Comparison of ENCODE assay signal across 22 cellular contexts in the genomic region with DNA sequence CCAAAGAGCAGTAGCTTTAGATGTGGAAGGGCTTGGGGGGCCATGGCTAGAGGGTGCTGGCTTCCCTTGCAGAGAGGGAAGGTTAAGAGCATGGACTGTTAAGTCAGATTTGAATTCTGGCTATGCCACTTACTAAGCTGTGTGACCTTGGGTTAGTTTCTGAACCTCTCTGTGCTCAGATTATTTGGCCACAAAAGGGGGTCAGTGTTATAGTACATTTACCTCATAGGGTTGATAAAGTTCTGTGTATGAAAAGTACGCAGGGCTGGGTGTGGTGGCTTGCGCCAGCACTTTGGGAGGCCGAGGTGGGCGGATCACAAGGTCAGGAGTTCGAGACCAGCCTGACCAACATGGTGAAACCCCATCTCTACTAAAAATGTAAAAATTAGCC. TPM values are rescaled to one million over a fixed set of nuclear protein-coding genes. Genes with fewer than 3 reads are reported as not detected.
DNase-seq lines count a peak whose midpoint lies in the region; ATAC-seq, FAIRE-seq and TF ChIP-seq lines count a peak whose summit lies in the region.
"Had no signal": no experiment of that assay in that cellular context is flagged by ENCODE, and none has a peak within 500 bp of the region (broad histone marks: within the 10 kb centered on the region; RNA-seq: fewer than 3 reads in every experiment).

No MANE protein-coding gene starts in this region.

- H3K4me1 Mint-ChIP-seq in glutamatergic neuron (ENCODE audit: low read depth, unreplicated experiment), result peaks cover 11% of the 10 kb centered on the region

- peaks cover 38% of the 10 kb centered on the region for H4K20me1 ChIP-seq in Loucy (ENCODE audit: insufficient read depth, low read length, poor library complexity, severe bottlenecking)

- no peak overlapping the region for H3K4me2 ChIP-seq in A549
- H3K4me2 ChIP-seq in Loucy (ENCODE audit: low read depth, low read length, poor library complexity, severe bottlenecking), result peak overlapping the region; percentile 59
- H3K4me2 ChIP-seq: PC-9 had no signal

- no peak overlapping the region for H3K27ac Mint-ChIP-seq in glutamatergic neuron (ENCODE audit: unreplicated experiment)
- H3K27ac Mint-ChIP-seq: CD4-positive, alpha-beta memory T cell had no signal

- intact Hi-C loops in cardiac septum (cut with DNase I), result no loop called here

- no peak overlapping the region for H3K27ac ChIP-seq in A549
- H3K27ac ChIP-seq: PC-9 had no signal

- no peak overlapping the region for H3K4me3 ChIP-seq in A549
- H3K4me3 ChIP-seq in Loucy (ENCODE audit: low read length, poor library complexity, severe bottlenecking), result peak overlapping the region; percentile 17
- H3K4me3 ChIP-seq: PC-9 had no signal

- H3K9me3 ChIP-seq in A549 (no peaks in the 10 kb centered on the region), Loucy (ENCODE audit: insufficient read depth, low read depth, low read length) (no peaks in the 10 kb centered on the region)
- H3K9me3 ChIP-seq: BE2C had no signal

- no peaks in the 10 kb centered on the region for H3K36me3 Mint-ChIP-seq in glutamatergic neuron (ENCODE audit: unreplicated experiment)

- no peak for TF ChIP-seq RAD21 in A549 (conservative IDR thresholded peaks at IDR 0.05 in 1 of 2, IDR thresholded peaks at IDR 0.05 in 1 of 2)

- H3K79me2 ChIP-seq in Loucy (ENCODE audit: insufficient read depth, low read length), result peaks cover 63% of the 10 kb centered on the region

- DNase-seq in A549 (ENCODE audit: low read depth in 1 of 2, low spot score in 1 of 2), result no peak
- DNase-seq in glutamatergic neuron, result no peak
- DNase-seq in cardiac septum (ENCODE audit: low spot score), result no peak
- no peak for DNase-seq in NCI-H524 treated with DMSO at 0.1 percent for 48 hours (lab: John Stamatoyannopoulos, UW)
- DNase-seq: BE2C; Calu3; CD4-positive, alpha-beta memory T cell; DMS53; EL; GOT3; NCI-H1417 treated with DMSO at 0.1 percent for 48 hours; NCI-H1930; NCI-H226; NCI-H526; PC-9; SIG-M5 had no signal

- H2AFZ ChIP-seq in Loucy (ENCODE audit: low read length), result no peak overlapping the region
- H2AFZ ChIP-seq: PC-9 had no signal

- ATAC-seq in A549, result no peak
- no peak for ATAC-seq in HG03520 (IDR thresholded peaks at IDR 0.05; ENCODE audit: unreplicated experiment)
- ATAC-seq: SK-N-SH treated with all-trans-retinoic acid at 6 μM for 48 hours had no signal

- no peak for TF ChIP-seq CTCF in A549 (IDR thresholded peaks at IDR 0.05)
- no peak for TF ChIP-seq CTCF in Loucy (conservative IDR thresholded peaks at IDR 0.05; ENCODE audit: low read length)
- no peak for TF ChIP-seq CTCF in glutamatergic neuron (IDR thresholded peaks at IDR 0.05; ENCODE audit: partially characterized antibody, unreplicated experiment)

- no peak for TF ChIP-seq POLR2A in A549 (IDR thresholded peaks at IDR 0.05; ENCODE audit: low read length)

- peaks cover 3% of the 10 kb centered on the region for H3K27me3 Mint-ChIP-seq in glutamatergic neuron (ENCODE audit: unreplicated experiment)
- H3K27me3 Mint-ChIP-seq: CD4-positive, alpha-beta memory T cell had no signal

- H3K27me3 ChIP-seq in Loucy (ENCODE audit: insufficient read depth, low read length, poor library complexity, severe bottlenecking), result no peaks in the 10 kb centered on the region
- H3K27me3 ChIP-seq: BE2C had no signal

- H3K4me3 Mint-ChIP-seq in glutamatergic neuron (ENCODE audit: unreplicated experiment), result peak overlapping the region; percentile 34
- H3K4me3 Mint-ChIP-seq: CD4-positive, alpha-beta memory T cell had no signal

- no peak for FAIRE-seq in A549 (lab: Jason Lieb, UNC)
- FAIRE-seq: GM12891 had no signal

- H3K9me3 Mint-ChIP-seq in glutamatergic neuron (ENCODE audit: unreplicated experiment), result peaks cover 5% of the 10 kb centered on the region
- H3K9me3 Mint-ChIP-seq: CD4-positive, alpha-beta memory T cell had no signal

- H3F3A ChIP-seq in Loucy (ENCODE audit: low read depth), result no peaks in the 10 kb centered on the region

- H3K4me1 ChIP-seq in A549, result peaks cover 7% of the 10 kb centered on the region
- H3K4me1 ChIP-seq in Loucy (ENCODE audit: insufficient read depth, low read length, poor library complexity, severe bottlenecking), result peaks cover 10% of the 10 kb centered on the region

- peak overlapping the region; percentile 20 for H3K9ac ChIP-seq in Loucy (ENCODE audit: low read depth, low read length, poor library complexity, severe bottlenecking)

- H3K36me3 ChIP-seq in Loucy (ENCODE audit: insufficient read depth, low read length), result peaks cover 39% of the 10 kb centered on the region; the same call in 1 of the 2 replicates

- CTCF ChIA-PET in A549 (lab: Yijun Ruan, JAX), result interaction anchor here (1.6 to 13.7 kb wide), 5 partner anchors 9 to 285 kb away, joined by 4 to 254 read pairs (median 59); no protein-coding TSS in a partner anchor

- WGBS in A549 (ENCODE audit: missing lambda C conversion rate), result 98% methylated on average over 4 of the region's 5 CpGs

- no peak for TF ChIP-seq EP300 in A549 (IDR thresholded peaks at IDR 0.05)

- POLR2A ChIA-PET in A549 (lab: Yijun Ruan, JAX), result no interaction called here

- H3K9me2 ChIP-seq in Loucy (replicated peaks; ENCODE audit: low read depth, low read length), result no peaks in the 10 kb centered on the region

TF ChIP-seq in A549, 52 proteins besides CTCF, POLR2A, EP300 and RAD21:
- peak; percentile 59 for TF ChIP-seq ZFP36 (IDR thresholded peaks at IDR 0.05; ENCODE audit: borderline replicate concordance, partially characterized antibody)
- TF ChIP-seq RFX5 (IDR thresholded peaks at IDR 0.05), result no peak
- peak; percentile 71; the same call in 1 of the 2 replicates for TF ChIP-seq KDM1A (IDR thresholded peaks at IDR 0.05; ENCODE audit: low read depth)
- TF ChIP-seq HDAC2 (IDR thresholded peaks at IDR 0.05), result peak; percentile 63; the same call in 1 of the 2 replicates
TF ChIP-seq in A549: peak in this region for 3.

RNA-seq across cellular contexts. Expression of gene VPS18, which starts 6.8 kb away (rescaled TPM):
- polyA plus RNA-seq in A549 (2011; rRNA removed) (9.0 and 10.7 TPM in 2 replicates), A549 (2017; fragmentation: RNase III; extraction: RNeasy Plus Mini Kit Qiagen cat#74134 plus additional on column Dnase treatment) (12.4 to 15.2 TPM (median 14.6 TPM) in 3 replicates)
- 9.1 and 10.9 TPM in 2 replicates for polyA plus RNA-seq in A549 (2012; cell fraction: cytosol; rRNA removed)
- polyA plus RNA-seq in A549 (2012; cell fraction: nucleus; rRNA removed), result 23.3 and 26.0 TPM in 2 replicates
- 26.2 and 33.6 TPM in 2 replicates for polyA minus RNA-seq in A549 (2011; rRNA and poly(A)+ RNA removed)
- total RNA-seq in glutamatergic neuron (ENCODE audit: unreplicated experiment) (33.5 TPM), cardiac septum (16.0 TPM)

RNA-seq across cellular contexts. Expression of gene RHOV, which starts 27.0 kb away (rescaled TPM):
- 13.0 and 13.9 TPM in 2 replicates for polyA plus RNA-seq in A549 (2011; rRNA removed)
- polyA plus RNA-seq in A549 (2012; cell fraction: cytosol; rRNA removed), result 6.4 and 7.3 TPM in 2 replicates
- 4.5 and 5.4 TPM in 2 replicates for polyA plus RNA-seq in A549 (2012; cell fraction: nucleus; rRNA removed)
- 4.9 to 7.6 TPM (median 6.9 TPM) in 3 replicates for polyA plus RNA-seq in A549 (2017; fragmentation: RNase III; extraction: RNeasy Plus Mini Kit Qiagen cat#74134 plus additional on column Dnase treatment)
- 8.2 and 10.0 TPM in 2 replicates for polyA minus RNA-seq in A549 (2011; rRNA and poly(A)+ RNA removed)
- total RNA-seq in glutamatergic neuron (ENCODE audit: unreplicated experiment), result 1.8 TPM
- total RNA-seq in cardiac septum, result 0.13 TPM
- total RNA-seq: CD4-positive, alpha-beta memory T cell had no signal
- polyA plus RNA-seq: CD4-positive, alpha-beta memory T cell had no signal

RNA-seq across cellular contexts. Expression of gene DLL4, which starts 28.1 kb away (rescaled TPM):
- polyA plus RNA-seq in A549 (2011; rRNA removed) (0.09 and 0.16 TPM in 2 replicates), A549 (2017; fragmentation: RNase III; extraction: RNeasy Plus Mini Kit Qiagen cat#74134 plus additional on column Dnase treatment) (0.09 to 0.28 TPM (median 0.13 TPM) in 3 replicates)
- 0.16 and 0.21 TPM in 2 replicates for polyA plus RNA-seq in A549 (2012; cell fraction: cytosol; rRNA removed)
- polyA plus RNA-seq in A549 (2012; cell fraction: nucleus; rRNA removed), result 0.54 and 0.61 TPM in 2 replicates
- 0.21 and 0.24 TPM in 2 replicates for polyA minus RNA-seq in A549 (2011; rRNA and poly(A)+ RNA removed)
- total RNA-seq in glutamatergic neuron (ENCODE audit: unreplicated experiment) (12.5 TPM), cardiac septum (11.5 TPM)
- total RNA-seq: A172; Calu3; CD4-positive, alpha-beta memory T cell; MCF 10A had no signal
- polyA plus RNA-seq: CD4-positive, alpha-beta memory T cell had no signal

RNA-seq across cellular contexts. Expression of gene CHAC1, which starts 52.2 kb away (rescaled TPM):
- polyA plus RNA-seq in A549 (2011; rRNA removed) (22.2 and 25.3 TPM in 2 replicates), A549 (2017; fragmentation: RNase III; extraction: RNeasy Plus Mini Kit Qiagen cat#74134 plus additional on column Dnase treatment) (3.8 to 4.9 TPM (median 4.5 TPM) in 3 replicates)
- polyA plus RNA-seq in A549 (2012; cell fraction: cytosol; rRNA removed), result 9.5 and 11.1 TPM in 2 replicates
- 6.3 and 13.2 TPM in 2 replicates for polyA plus RNA-seq in A549 (2012; cell fraction: nucleus; rRNA removed)
- 27.8 and 36.4 TPM in 2 replicates for polyA minus RNA-seq in A549 (2011; rRNA and poly(A)+ RNA removed)
- total RNA-seq in glutamatergic neuron (ENCODE audit: unreplicated experiment) (45.6 TPM), cardiac septum (1.6 TPM)

RNA-seq across cellular contexts. Expression of gene SPINT1, which starts 57.2 kb away (rescaled TPM):
- 0.79 and 0.99 TPM in 2 replicates for polyA plus RNA-seq in A549 (2011; rRNA removed)
- polyA plus RNA-seq in A549 (2012; cell fraction: cytosol; rRNA removed), result 0.31 and 0.38 TPM in 2 replicates
- polyA plus RNA-seq in A549 (2012; cell fraction: nucleus; rRNA removed), result 0.49 and 0.97 TPM in 2 replicates
- 0.28 to 0.80 TPM (median 0.54 TPM) in 3 replicates for polyA plus RNA-seq in A549 (2017; fragmentation: RNase III; extraction: RNeasy Plus Mini Kit Qiagen cat#74134 plus additional on column Dnase treatment)
- 1.2 and 2.4 TPM in 2 replicates for polyA minus RNA-seq in A549 (2011; rRNA and poly(A)+ RNA removed)
- total RNA-seq in glutamatergic neuron (ENCODE audit: unreplicated experiment), result 6.0 TPM
- total RNA-seq in cardiac septum, result 0.59 TPM
